In genomic region chr16:89246383-89246902, GRCh38 we compare ENCODE assay signal across 9 cellular contexts. TPM values are rescaled to one million over a fixed set of nuclear protein-coding genes. Genes with fewer than 3 reads are reported as not detected.
DNase-seq lines count a peak whose midpoint lies in the region; ATAC-seq, FAIRE-seq and TF ChIP-seq lines count a peak whose summit lies in the region.
"Had no signal": no experiment of that assay in that cellular context is flagged by ENCODE, and none has a peak within 500 bp of the region (broad histone marks: within the 10 kb centered on the region; RNA-seq: fewer than 3 reads in every experiment).

No MANE protein-coding gene starts in this region.

- H3K4me3 ChIP-seq in keratinocyte (ENCODE audit: control insufficient read depth in 2 of 3, extremely low read depth in 1 of 3, insufficient read depth in 2 of 3, low read depth in 1 of 3, low read length in 3 of 3) (peak overlapping the region; percentile 43 to 63 (median 47)), tibial artery (peak overlapping the region; percentile 50 to 58)

- peaks cover 7% of the 10 kb centered on the region for H3K27me3 Mint-ChIP-seq in activated naive CD4-positive, alpha-beta T cell treated with anti-CD3 and anti-CD28 coated beads, Interleukin-2, amount 10 ng/mL, durations not matched to agents 7 days and 5 days
- peaks cover 2% of the 10 kb centered on the region for H3K27me3 Mint-ChIP-seq in activated naive CD8-positive, alpha-beta T cell treated with anti-CD3 and anti-CD28 coated beads, Interleukin-2, amount 10 ng/mL, durations not matched to agents 7 days and 5 days

- no peaks in the 10 kb centered on the region for H4K20me1 ChIP-seq in keratinocyte (ENCODE audit: control insufficient read depth, extremely low read depth, insufficient read depth, low read length)

- POLR2A ChIA-PET in activated naive CD8-positive, alpha-beta T cell treated with anti-CD3 and anti-CD28 coated beads, Interleukin-2, amount 10 ng/mL, durations not matched to agents 7 days and 5 days (lab: Charles Lee), result interaction anchor here (1.1 kb wide), 1 partner anchor 69 kb away, joined by 5 read pairs; no protein-coding TSS in a partner anchor

- H3K9ac ChIP-seq in keratinocyte (ENCODE audit: control insufficient read depth, extremely low read depth, insufficient read depth, low read length), result peak overlapping the region; percentile 50

- peaks cover 23% of the 10 kb centered on the region for H3K4me1 Mint-ChIP-seq in activated naive CD4-positive, alpha-beta T cell treated with anti-CD3 and anti-CD28 coated beads, Interleukin-2, amount 10 ng/mL, durations not matched to agents 7 days and 5 days
- peaks cover 7% of the 10 kb centered on the region for H3K4me1 Mint-ChIP-seq in activated naive CD8-positive, alpha-beta T cell treated with anti-CD3 and anti-CD28 coated beads, Interleukin-2, amount 10 ng/mL, durations not matched to agents 7 days and 5 days

- no peak for DNase-seq in activated naive CD4-positive, alpha-beta T cell treated with anti-CD3 and anti-CD28 coated beads, Interleukin-2, amount 10 ng/mL, durations not matched to agents 7 days and 5 days
- no peak for DNase-seq in activated naive CD4-positive, alpha-beta T cell treated with anti-CD3 and anti-CD28 coated beads, Interleukin-2, amount 50 U/mL, for 72 hours (ENCODE audit: low spot score in 2 of 2)
- no peak for DNase-seq in activated naive CD8-positive, alpha-beta T cell treated with anti-CD3 and anti-CD28 coated beads, Interleukin-2, amount 10 ng/mL, durations not matched to agents 7 days and 5 days
- DNase-seq in keratinocyte (ENCODE audit: low read depth, low spot score) (no peak), tibial artery (no peak), C1 segment of cervical spinal cord (lab: John Stamatoyannopoulos, UW) (no peak), hypothalamus (lab: John Stamatoyannopoulos, UW) (no peak), left colon (no peak)

- CTCF ChIA-PET in activated naive CD4-positive, alpha-beta T cell treated with anti-CD3 and anti-CD28 coated beads, Interleukin-2, amount 10 ng/mL, durations not matched to agents 7 days and 5 days (lab: Charles Lee), result no interaction called here

- H3K4me2 ChIP-seq in keratinocyte (ENCODE audit: control insufficient read depth, extremely low read depth, insufficient read depth, low read depth, low read length), result peak overlapping the region; percentile 74

- intact Hi-C loops in tibial artery (cut with DNase I; ENCODE audit: low total_unique reads) (loop anchor here (10.0 kb wide), 1 partner anchor 258 kb away; the partner anchor contains the start of gene SPG7), left colon (cut with DNase I, micrococcal nuclease) (no loop called here)

- ATAC-seq in activated naive CD4-positive, alpha-beta T cell treated with anti-CD3 and anti-CD28 coated beads, Interleukin-2, amount 50 U/mL, for 72 hours, result no peak
- ATAC-seq in activated naive CD8-positive, alpha-beta T cell treated with anti-CD3 and anti-CD28 coated beads, Interleukin-2, amount 10 ng/mL, durations not matched to agents 7 days and 5 days (ENCODE audit: low read depth), result no peak
- no peak for ATAC-seq in left colon

- dilution Hi-C loops in keratinocyte (cut with MboI; ENCODE audit: extremely low pct_ligation_motif_present, low sequenced_read_pairs), result no loop called here

- no peak overlapping the region for H3K27ac ChIP-seq in keratinocyte (ENCODE audit: control insufficient read depth, insufficient read depth, low read length)
- H3K27ac ChIP-seq in tibial artery, result no peak overlapping the region

- no peak overlapping the region for H3K27ac Mint-ChIP-seq in activated naive CD4-positive, alpha-beta T cell treated with anti-CD3 and anti-CD28 coated beads, Interleukin-2, amount 10 ng/mL, durations not matched to agents 7 days and 5 days
- H3K27ac Mint-ChIP-seq in activated naive CD4-positive, alpha-beta T cell treated with anti-CD3 and anti-CD28 coated beads, Interleukin-2, amount 50 U/mL, for 72 hours, result no peak overlapping the region
- peak overlapping the region; percentile 42 for H3K27ac Mint-ChIP-seq in activated naive CD8-positive, alpha-beta T cell treated with anti-CD3 and anti-CD28 coated beads, Interleukin-2, amount 10 ng/mL, durations not matched to agents 7 days and 5 days

- H3K9me3 ChIP-seq in keratinocyte (ENCODE audit: control insufficient read depth, low read depth, low read length), result no peaks in the 10 kb centered on the region
- no peaks in the 10 kb centered on the region for H3K9me3 ChIP-seq in tibial artery

- peaks cover 10% of the 10 kb centered on the region for H3K9me3 Mint-ChIP-seq in activated naive CD4-positive, alpha-beta T cell treated with anti-CD3 and anti-CD28 coated beads, Interleukin-2, amount 10 ng/mL, durations not matched to agents 7 days and 5 days
- H3K9me3 Mint-ChIP-seq in activated naive CD4-positive, alpha-beta T cell treated with anti-CD3 and anti-CD28 coated beads, Interleukin-2, amount 50 U/mL, for 72 hours, result peaks cover 4 to 9% of the 10 kb centered on the region in 2 donors
- H3K9me3 Mint-ChIP-seq in activated naive CD8-positive, alpha-beta T cell treated with anti-CD3 and anti-CD28 coated beads, Interleukin-2, amount 10 ng/mL, durations not matched to agents 7 days and 5 days, result peaks cover 10% of the 10 kb centered on the region

- H3K4me1 ChIP-seq in keratinocyte (ENCODE audit: control insufficient read depth, extremely low read depth, insufficient read depth, low read length) (no peaks in the 10 kb centered on the region), tibial artery (peaks cover 5 to 19% (median 14%) of the 10 kb centered on the region in 4 donors)

- FAIRE-seq in keratinocyte (lab: Jason Lieb, UNC), result no peak
- FAIRE-seq: D721Med had no signal

- peaks cover 4% of the 10 kb centered on the region for H3K79me2 ChIP-seq in keratinocyte (ENCODE audit: control insufficient read depth, insufficient read depth, low read length)

- H3K27me3 ChIP-seq in keratinocyte (ENCODE audit: control insufficient read depth, extremely low read depth, insufficient read depth, low read length), result no peaks in the 10 kb centered on the region
- H3K27me3 ChIP-seq in tibial artery, result peaks cover 0 to 16% of the 10 kb centered on the region in 2 donors

- H2AFZ ChIP-seq in keratinocyte (ENCODE audit: control insufficient read depth, low read length), result peak overlapping the region; percentile 68

- TF ChIP-seq CTCF in keratinocyte (optimal IDR thresholded peaks at IDR 0.05 in 1 of 3, IDR thresholded peaks at IDR 0.05 in 1 of 3, conservative IDR thresholded peaks at IDR 0.05 in 1 of 3; ENCODE audit: extremely low read depth in 1 of 3, insufficient read depth in 2 of 3, low read length in 3 of 3) (no peak), tibial artery (IDR thresholded peaks at IDR 0.05) (no peak)

- peak overlapping the region; percentile 59 for H3K4me3 Mint-ChIP-seq in activated naive CD4-positive, alpha-beta T cell treated with anti-CD3 and anti-CD28 coated beads, Interleukin-2, amount 10 ng/mL, durations not matched to agents 7 days and 5 days
- H3K4me3 Mint-ChIP-seq in activated naive CD8-positive, alpha-beta T cell treated with anti-CD3 and anti-CD28 coated beads, Interleukin-2, amount 10 ng/mL, durations not matched to agents 7 days and 5 days, result peak overlapping the region; percentile 80

- peaks cover 8% of the 10 kb centered on the region for H3K36me3 Mint-ChIP-seq in activated naive CD4-positive, alpha-beta T cell treated with anti-CD3 and anti-CD28 coated beads, Interleukin-2, amount 10 ng/mL, durations not matched to agents 7 days and 5 days
- H3K36me3 Mint-ChIP-seq in activated naive CD4-positive, alpha-beta T cell treated with anti-CD3 and anti-CD28 coated beads, Interleukin-2, amount 50 U/mL, for 72 hours, result peaks cover 10 to 14% of the 10 kb centered on the region in 2 donors
- peaks cover 8% of the 10 kb centered on the region for H3K36me3 Mint-ChIP-seq in activated naive CD8-positive, alpha-beta T cell treated with anti-CD3 and anti-CD28 coated beads, Interleukin-2, amount 10 ng/mL, durations not matched to agents 7 days and 5 days

- no peaks in the 10 kb centered on the region for H3K36me3 ChIP-seq in keratinocyte (ENCODE audit: control insufficient read depth in 2 of 2, extremely low read depth in 1 of 2, insufficient read depth in 2 of 2, low read length in 2 of 2)
- H3K36me3 ChIP-seq in tibial artery, result no peaks in the 10 kb centered on the region

- no peaks in the 10 kb centered on the region for H3K9me1 ChIP-seq in keratinocyte (ENCODE audit: control insufficient read depth, extremely low read depth, insufficient read depth, low read length)

RNA-seq across cellular contexts. Expression of gene ZNF778, which starts 28.9 kb away (rescaled TPM):
- total RNA-seq in activated naive CD4-positive, alpha-beta T cell treated with anti-CD3 and anti-CD28 coated beads, Interleukin-2, amount 50 U/mL, for 72 hours, result 10 to 100 TPM in 1 of 2 donors, 1 to 10 TPM in 1; 6.1 to 12.2 TPM
- 10 to 100 TPM in 1 of 2 experiments, 1 to 10 TPM in 1; 9.0 to 10.4 TPM for total RNA-seq in activated naive CD8-positive, alpha-beta T cell treated with anti-CD3 and anti-CD28 coated beads, Interleukin-2, amount 10 ng/mL, durations not matched to agents 7 days and 5 days
- polyA plus RNA-seq in keratinocyte, result 5.4 to 6.2 TPM (median 5.9 TPM) in 3 replicates
- polyA plus RNA-seq in keratinocyte (2011; ENCODE audit: low read depth), result 6.5 TPM
- polyA plus RNA-seq in keratinocyte (2011; cell fraction: cytosol; rRNA removed), result 2.5 and 4.1 TPM in 2 replicates
- 15.1 and 17.0 TPM in 2 replicates for polyA plus RNA-seq in keratinocyte (2011; cell fraction: nucleus; rRNA removed)
- polyA plus RNA-seq in keratinocyte (2012; ENCODE audit: low replicate concordance), result 3.3 and 3.7 TPM in 2 replicates
- 4.7 to 13.3 TPM (median 7.3 TPM) in 3 replicates for polyA minus RNA-seq in keratinocyte
- 12.9 TPM for polyA minus RNA-seq in keratinocyte (2011; cell fraction: cytosol; rRNA and poly(A)+ RNA removed)
- 9.6 and 16.0 TPM in 2 replicates for polyA minus RNA-seq in keratinocyte (2011; cell fraction: nucleus; rRNA and poly(A)+ RNA removed)
- 1 to 10 TPM; 4.4 to 7.0 TPM for total RNA-seq in left colon

RNA-seq across cellular contexts. Expression of gene SLC22A31, which starts 46.1 kb away (rescaled TPM):
- total RNA-seq in activated naive CD4-positive, alpha-beta T cell treated with anti-CD3 and anti-CD28 coated beads, Interleukin-2, amount 50 U/mL, for 72 hours, result 1 to 10 TPM; 1.6 to 3.7 TPM
- total RNA-seq in activated naive CD8-positive, alpha-beta T cell treated with anti-CD3 and anti-CD28 coated beads, Interleukin-2, amount 10 ng/mL, durations not matched to agents 7 days and 5 days, result under 1 TPM; 0.25 to 0.34 TPM
- 0.05 TPM in 1 of 3 replicates, not detected in the others for polyA plus RNA-seq in keratinocyte
- polyA plus RNA-seq in keratinocyte (2011; ENCODE audit: low read depth), result not detected
- not detected in 2 replicates for polyA plus RNA-seq in keratinocyte (2011; cell fraction: cytosol; rRNA removed)
- polyA plus RNA-seq in keratinocyte (2011; cell fraction: nucleus; rRNA removed), result 0.09 and 0.35 TPM in 2 replicates
- polyA plus RNA-seq in keratinocyte (2012; ENCODE audit: low replicate concordance), result 0.54 TPM in 1 of 2 replicates, not detected in the other
- polyA minus RNA-seq in keratinocyte, result not detected in 3 replicates
- not detected for polyA minus RNA-seq in keratinocyte (2011; cell fraction: cytosol; rRNA and poly(A)+ RNA removed)
- not detected in 2 replicates for polyA minus RNA-seq in keratinocyte (2011; cell fraction: nucleus; rRNA and poly(A)+ RNA removed)
- under 1 TPM; 0.34 to 0.59 TPM for total RNA-seq in left colon
